8 cellular contexts compared by ENCODE assay signal in the genomic region with DNA sequence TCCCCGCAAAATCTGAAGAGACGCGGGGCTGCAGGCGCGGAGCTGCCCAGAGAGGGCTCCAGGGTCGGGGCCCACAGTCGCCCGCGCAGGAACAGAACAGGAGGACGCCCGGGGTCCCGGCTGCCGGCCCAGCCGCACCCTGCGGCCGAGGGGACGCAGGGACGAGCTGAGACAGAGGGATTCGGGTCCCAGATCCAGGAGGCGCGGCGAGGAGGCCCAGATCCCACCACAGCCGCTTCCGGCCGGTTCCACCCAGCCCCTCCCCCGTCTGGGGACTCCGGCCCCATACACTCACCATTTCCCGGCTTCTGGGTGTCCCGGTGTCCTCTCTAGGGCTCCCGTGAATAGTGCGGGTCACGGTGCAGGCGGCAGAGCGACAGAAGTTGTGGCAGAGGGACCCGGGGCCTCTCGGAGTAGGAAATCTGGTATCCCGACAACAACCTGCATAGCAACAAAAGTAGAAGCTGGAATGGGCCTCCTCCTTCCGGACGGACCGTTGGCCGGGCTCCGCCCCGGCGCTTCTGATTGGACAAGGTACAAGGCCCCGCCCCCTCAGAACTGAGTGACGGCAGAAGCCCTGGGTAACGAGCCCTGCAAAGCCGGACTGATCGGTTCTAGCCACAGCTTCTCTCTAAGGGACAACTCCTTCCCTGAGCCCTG.
A peak's percentile ranks its signal among the peaks of the same experiment; 100 is the strongest.
DNase-seq lines count a peak whose midpoint lies in the region; ATAC-seq and TF ChIP-seq lines count a peak whose summit lies in the region.

TSS of gene ZNF20 (minus strand) at position 466 of the 660 bp plus-strand sequence. CDS start at position 298, 168 bp downstream.

- in situ Hi-C loops in GM13977 (cut with MboI; ENCODE audit: low pct_unique_long_range_greater_than_20kb, low sequenced_read_pairs, unreplicated experiment), result loop anchor here (25.0 kb wide), 1 partner anchor 178 kb away; the partner anchor contains the start of gene ZNF763
- in situ Hi-C loops in astrocyte of the spinal cord (cut with HindIII; ENCODE audit: low sequenced_read_pairs), result no loop called here

- DNase-seq in GM13977 (ENCODE audit: low spot score) (peak; percentile 96), NCI-H1930 (lab: John Stamatoyannopoulos, UW) (peak; percentile 70 to 84), T-helper 9 cell (peak; percentile 82), astrocyte of the spinal cord (ENCODE audit: low read depth, low spot score) (peak; percentile 94), hypothalamus (lab: John Stamatoyannopoulos, UW) (peak; percentile 60 to 98 (median 92)), retina (peak; percentile 96), NCI-H1694 (lab: John Stamatoyannopoulos, UW) (no peak)

- TF ChIP-seq CTCF in GM13977 (IDR thresholded peaks at IDR 0.05; ENCODE audit: extremely low read depth, insufficient read depth, missing control alignments), result no peak
- no peak for TF ChIP-seq CTCF in astrocyte of the spinal cord (IDR thresholded peaks at IDR 0.05; ENCODE audit: low read depth, low read length)

- peak; percentile 91 for ATAC-seq in HG02870 (IDR thresholded peaks at IDR 0.05; ENCODE audit: unreplicated experiment)

- H3K4me3 ChIP-seq in astrocyte of the spinal cord (ENCODE audit: low read depth, low read length), result peak within 1 kb of the TSS; percentile 78
